10 cellular contexts compared by ENCODE assay signal in the genomic region with DNA sequence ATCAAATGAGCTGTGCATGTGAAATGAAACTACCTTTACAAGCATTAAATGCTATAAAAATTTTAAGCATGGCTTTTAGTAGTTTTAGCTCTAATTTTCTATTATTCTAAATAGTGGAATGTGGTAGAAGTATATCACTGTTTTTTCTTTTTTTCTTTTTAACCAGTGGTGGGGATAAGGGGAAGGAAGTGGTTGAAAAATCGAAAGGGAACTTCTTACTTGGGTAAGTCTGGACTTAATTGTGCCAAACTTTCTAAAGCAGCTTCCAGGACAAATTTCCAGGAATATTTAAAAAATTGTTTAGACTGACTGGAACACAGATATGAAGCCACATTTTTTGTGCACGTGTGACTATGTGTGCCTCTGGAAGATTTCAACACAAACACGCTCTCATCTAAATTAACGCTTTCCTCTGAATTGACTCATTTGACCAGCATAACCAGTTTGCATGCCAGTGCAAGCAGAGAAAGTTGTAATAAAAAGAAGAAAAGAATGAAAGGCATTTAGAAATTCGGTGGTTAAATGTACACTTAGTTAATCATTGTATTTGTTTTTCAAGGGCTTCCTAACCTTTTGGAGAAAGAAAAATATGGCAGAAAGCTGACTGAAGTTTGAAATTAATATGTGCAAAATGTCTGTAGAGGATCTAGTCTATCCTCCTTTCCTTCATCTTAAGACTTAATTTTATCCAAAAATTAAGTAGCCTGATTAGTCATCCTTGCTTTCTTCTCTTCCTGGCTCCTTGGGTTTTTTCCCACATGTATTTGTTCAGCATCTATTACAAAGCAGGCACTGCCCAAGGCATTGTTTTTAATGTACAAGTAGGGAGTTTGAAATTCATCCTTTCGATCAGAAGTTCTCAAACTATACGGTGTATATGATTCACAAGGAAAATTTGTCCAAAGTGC. TPM values are rescaled to one million over a fixed set of nuclear protein-coding genes. Genes with fewer than 3 reads are reported as not detected.
DNase-seq lines count a peak whose midpoint lies in the region; ATAC-seq and TF ChIP-seq lines count a peak whose summit lies in the region.
"Had no signal": no experiment of that assay in that cellular context is flagged by ENCODE, and none has a peak within 500 bp of the region (broad histone marks: within the 10 kb centered on the region; RNA-seq: fewer than 3 reads in every experiment).

No MANE protein-coding gene starts in this region.

- peaks cover 12% of the 10 kb centered on the region for H3K4me1 Mint-ChIP-seq in Calu3 (ENCODE audit: low read depth, unreplicated experiment)
- H3K4me1 Mint-ChIP-seq in osteocyte (ENCODE audit: unreplicated experiment): peaks cover 28% of the 10 kb centered on the region

- H3K4me3 ChIP-seq in epithelial cell of esophagus (ENCODE audit: low read length): peak overlapping the region; percentile 14
- H3K4me3 ChIP-seq in H7 (ENCODE audit: insufficient read depth, low read depth, low read length): no peak overlapping the region
- H3K4me3 ChIP-seq: coronary artery had no signal

- H3K9me3 Mint-ChIP-seq in Calu3 (ENCODE audit: low read depth, unreplicated experiment) (peaks cover 8% of the 10 kb centered on the region), osteocyte (ENCODE audit: unreplicated experiment) (no peaks in the 10 kb centered on the region)

- H3K36me3 Mint-ChIP-seq in Calu3 (ENCODE audit: insufficient read depth, unreplicated experiment) (peaks cover 24% of the 10 kb centered on the region), osteocyte (ENCODE audit: unreplicated experiment) (no peaks in the 10 kb centered on the region)

- no peak for TF ChIP-seq CTCF in Calu3 (IDR thresholded peaks at IDR 0.05; ENCODE audit: unreplicated experiment)
- TF ChIP-seq CTCF in epithelial cell of esophagus (IDR thresholded peaks at IDR 0.05; ENCODE audit: insufficient read depth, low read depth, low read length, missing control alignments): no peak
- TF ChIP-seq CTCF in osteocyte (IDR thresholded peaks at IDR 0.05): no peak

- ATAC-seq in GM19035 (IDR thresholded peaks at IDR 0.05; ENCODE audit: unreplicated experiment) (no peak), HG03469 (IDR thresholded peaks at IDR 0.05; ENCODE audit: unreplicated experiment) (no peak)

- no peaks in the 10 kb centered on the region for H3K36me3 ChIP-seq in H7 (replicated peaks; ENCODE audit: control insufficient read depth, insufficient read depth, low read length)

- CTCF ChIA-PET in Calu3 (lab: Charles Lee): interaction anchor here (0.7 kb wide), 1 partner anchor 73 kb away, joined by 3 read pairs; no protein-coding TSS in a partner anchor

- DNase-seq in Calu3 (peak; percentile 40), NCI-H226 (peak; percentile 36), epithelial cell of esophagus (ENCODE audit: low read depth) (peak; percentile 95), osteocyte (ENCODE audit: extremely low spot score, unreplicated experiment) (no peak), H7 (no peak)
- DNase-seq in stimulated activated CD4-positive, alpha-beta T cell treated with anti-CD3 and anti-CD28 coated beads, Interleukin-4, amount 100 ng/mL, for 1 hour: no peak
- DNase-seq: NCI-H82 had no signal

- no peaks in the 10 kb centered on the region for H3K27me3 Mint-ChIP-seq in Calu3 (ENCODE audit: unreplicated experiment)
- H3K27me3 Mint-ChIP-seq in osteocyte (ENCODE audit: unreplicated experiment): no peaks in the 10 kb centered on the region

- H3K4me3 Mint-ChIP-seq in Calu3 (ENCODE audit: low read depth, unreplicated experiment) (peak overlapping the region; percentile 52), osteocyte (ENCODE audit: unreplicated experiment) (peak overlapping the region; percentile 67)

- intact Hi-C loops in Calu3 (cut with micrococcal nuclease; ENCODE audit: unreplicated experiment): loop anchor here (2.0 kb wide), 1 partner anchor 22 kb away; no protein-coding TSS in a partner anchor

- BruUV-seq in Calu3 (replicated peaks; lab: Mats Ljungman, UMichigan): no TSS peak

- peaks cover 17% of the 10 kb centered on the region for H3K27me3 ChIP-seq in H7 (ENCODE audit: control insufficient read depth, insufficient read depth, low read length)

- peak overlapping the region; percentile 88 for H3K27ac Mint-ChIP-seq in Calu3 (ENCODE audit: unreplicated experiment)
- peak overlapping the region; percentile 75 for H3K27ac Mint-ChIP-seq in osteocyte (ENCODE audit: unreplicated experiment)

RNA-seq across cellular contexts. Expression of a gene that starts 18.9 kb away (rescaled TPM):
- total RNA-seq in Calu3 (2022): 68.6 and 79.4 TPM in 2 replicates
- total RNA-seq in osteocyte: 76.1 and 82.8 TPM in 2 replicates
- total RNA-seq in H7 (2014; rRNA removed; shearing (Covaris generic)): 53.0 and 83.7 TPM in 2 replicates

Comparison
In these comparisons a context has a peak if more than half of its experiments do, and no peak if none do; other contexts are left out.
1. DNase-seq: peak in Calu3 (single experiment), NCI-H226 (single experiment) and epithelial cell of esophagus (single experiment); none in osteocyte (single experiment), H7 (single experiment) and stimulated activated CD4-positive, alpha-beta T cell treated with anti-CD3 and anti-CD28 coated beads, Interleukin-4, amount 100 ng/mL, for 1 hour (single experiment).